17 cellular contexts compared by ENCODE assay signal in genomic region chr1:241208910-241209414, GRCh38.
"Had no signal": no experiment of that assay in that cellular context is flagged by ENCODE, and none has a peak within 500 bp of the region (broad histone marks: within the 10 kb centered on the region; RNA-seq: fewer than 3 reads in every experiment).

No MANE protein-coding gene starts in this region.

- H3K9me3 Mint-ChIP-seq: activated CD4-positive, alpha-beta memory T cell treated with anti-CD3 and anti-CD28 coated beads for 36 hours had no signal

- H3K27ac Mint-ChIP-seq: activated CD4-positive, alpha-beta memory T cell treated with anti-CD3 and anti-CD28 coated beads for 36 hours; activated CD4-positive, alpha-beta T cell treated with anti-CD3 and anti-CD28 coated beads for 36 hours; activated CD8-positive, alpha-beta memory T cell treated with anti-CD3 and anti-CD28 coated beads, Interleukin-2, amount 10 ng/mL, durations not matched to agents 7 days and 5 days; activated naive CD4-positive, alpha-beta T cell treated with anti-CD3 and anti-CD28 coated beads, Interleukin-2, amount 50 U/mL, for 24 hours; memory B cell; naive thymus-derived CD8-positive, alpha-beta T cell; stimulated activated naive B cell treated with anti-CD40 and anti-IgM and Interleukin-4, amounts not matched to agents 10 μg/mL and 1 μg/mL and 100 μg/mL, for 72 hours had no signal

- H3K27me3 ChIP-seq: cardiac muscle cell, dorsolateral prefrontal cortex, thyroid gland, vagina had no signal

- DNase-seq: activated CD4-positive, alpha-beta memory T cell treated with anti-CD3 and anti-CD28 coated beads for 36 hours; activated CD4-positive, alpha-beta T cell treated with anti-CD3 and anti-CD28 coated beads for 36 hours; activated CD8-positive, alpha-beta memory T cell treated with anti-CD3 and anti-CD28 coated beads, Interleukin-2, amount 10 ng/mL, durations not matched to agents 7 days and 5 days; activated T-cell treated with anti-CD3 and anti-CD28 coated beads, Interleukin-2, amount 50 U/mL, for 1 hour; dorsolateral prefrontal cortex; hypothalamus; kidney; left ventricle myocardium superior; naive thymus-derived CD8-positive, alpha-beta T cell; stimulated activated CD4-positive, alpha-beta T cell treated with anti-CD3 and anti-CD28 coated beads, Interleukin-4, amount 100 ng/mL, for 1 hour; stimulated activated naive B cell treated with anti-CD40 and anti-IgM and Interleukin-4, amounts not matched to agents 10 μg/mL and 1 μg/mL and 100 μg/mL, for 72 hours; thyroid gland; WERI-Rb-1 had no signal

- H3K27ac ChIP-seq: cardiac muscle cell, dorsolateral prefrontal cortex, thyroid gland, vagina, WERI-Rb-1 had no signal

- H3K4me3 Mint-ChIP-seq: activated CD4-positive, alpha-beta memory T cell treated with anti-CD3 and anti-CD28 coated beads for 36 hours; activated CD4-positive, alpha-beta T cell treated with anti-CD3 and anti-CD28 coated beads for 36 hours; activated CD8-positive, alpha-beta memory T cell treated with anti-CD3 and anti-CD28 coated beads, Interleukin-2, amount 10 ng/mL, durations not matched to agents 7 days and 5 days; activated naive CD4-positive, alpha-beta T cell treated with anti-CD3 and anti-CD28 coated beads, Interleukin-2, amount 50 U/mL, for 24 hours; memory B cell; naive thymus-derived CD8-positive, alpha-beta T cell; stimulated activated naive B cell treated with anti-CD40 and anti-IgM and Interleukin-4, amounts not matched to agents 10 μg/mL and 1 μg/mL and 100 μg/mL, for 72 hours had no signal

- H3K4me3 ChIP-seq: cardiac muscle cell, dorsolateral prefrontal cortex, thyroid gland, vagina had no signal

- ATAC-seq: activated CD4-positive, alpha-beta T cell treated with anti-CD3 and anti-CD28 coated beads for 36 hours; activated CD8-positive, alpha-beta memory T cell treated with anti-CD3 and anti-CD28 coated beads, Interleukin-2, amount 10 ng/mL, durations not matched to agents 7 days and 5 days; left ventricle myocardium superior; naive thymus-derived CD8-positive, alpha-beta T cell; stimulated activated naive B cell treated with anti-CD40 and anti-IgM and Interleukin-4, amounts not matched to agents 10 μg/mL and 1 μg/mL and 100 μg/mL, for 72 hours had no signal

- H3K9me3 ChIP-seq: thyroid gland, vagina had no signal

- H3K36me3 ChIP-seq: cardiac muscle cell, thyroid gland, vagina, WERI-Rb-1 had no signal

- H3K36me3 Mint-ChIP-seq: activated CD4-positive, alpha-beta memory T cell treated with anti-CD3 and anti-CD28 coated beads for 36 hours; activated CD8-positive, alpha-beta memory T cell treated with anti-CD3 and anti-CD28 coated beads, Interleukin-2, amount 10 ng/mL, durations not matched to agents 7 days and 5 days; activated naive CD4-positive, alpha-beta T cell treated with anti-CD3 and anti-CD28 coated beads, Interleukin-2, amount 50 U/mL, for 24 hours; memory B cell; naive thymus-derived CD8-positive, alpha-beta T cell; stimulated activated naive B cell treated with anti-CD40 and anti-IgM and Interleukin-4, amounts not matched to agents 10 μg/mL and 1 μg/mL and 100 μg/mL, for 72 hours had no signal

- H3K4me1 Mint-ChIP-seq: activated CD4-positive, alpha-beta T cell treated with anti-CD3 and anti-CD28 coated beads for 36 hours; activated CD8-positive, alpha-beta memory T cell treated with anti-CD3 and anti-CD28 coated beads, Interleukin-2, amount 10 ng/mL, durations not matched to agents 7 days and 5 days; activated naive CD4-positive, alpha-beta T cell treated with anti-CD3 and anti-CD28 coated beads, Interleukin-2, amount 50 U/mL, for 24 hours; memory B cell; naive thymus-derived CD8-positive, alpha-beta T cell; stimulated activated naive B cell treated with anti-CD40 and anti-IgM and Interleukin-4, amounts not matched to agents 10 μg/mL and 1 μg/mL and 100 μg/mL, for 72 hours had no signal

- H3K27me3 Mint-ChIP-seq: activated CD4-positive, alpha-beta memory T cell treated with anti-CD3 and anti-CD28 coated beads for 36 hours; activated CD4-positive, alpha-beta T cell treated with anti-CD3 and anti-CD28 coated beads for 36 hours; activated CD8-positive, alpha-beta memory T cell treated with anti-CD3 and anti-CD28 coated beads, Interleukin-2, amount 10 ng/mL, durations not matched to agents 7 days and 5 days; activated naive CD4-positive, alpha-beta T cell treated with anti-CD3 and anti-CD28 coated beads, Interleukin-2, amount 50 U/mL, for 24 hours; memory B cell; stimulated activated naive B cell treated with anti-CD40 and anti-IgM and Interleukin-4, amounts not matched to agents 10 μg/mL and 1 μg/mL and 100 μg/mL, for 72 hours had no signal

- H3K4me1 ChIP-seq: thyroid gland, vagina had no signal
